ENCODE assay signal across 12 cellular contexts in genomic region chr10:13991353-13991752, GRCh38.
A peak's percentile ranks its signal among the peaks of the same experiment; 100 is the strongest.
DNase-seq lines count a peak whose midpoint lies in the region; ATAC-seq and TF ChIP-seq lines count a peak whose summit lies in the region.
"Had no signal": no experiment of that assay in that cellular context is flagged by ENCODE, and none has a peak within 500 bp of the region (broad histone marks: within the 10 kb centered on the region; RNA-seq: fewer than 3 reads in every experiment).

No MANE protein-coding gene starts in this region.

- no peak overlapping the region for H3K4ac ChIP-seq in H9 (ENCODE audit: low read depth, low read length)

- H3K9me3 Mint-ChIP-seq in H9, result no peaks in the 10 kb centered on the region; a peak in 2 of 5 replicates
- H3K9me3 Mint-ChIP-seq: natural killer cell treated with Interleukin-12 subunit alpha and Interleukin-12 subunit beta and Interleukin-15 and Interleukin-18, amount 100 ng/mL, for 72 hours had no signal

- H3K9me2 ChIP-seq in hepatocyte (replicated peaks; ENCODE audit: insufficient read depth), result no peaks in the 10 kb centered on the region

- no peaks in the 10 kb centered on the region for H3K27me3 ChIP-seq in H9 (ENCODE audit: insufficient read depth, low read length)
- H3K27me3 ChIP-seq in brain microvascular endothelial cell (replicated peaks), result no peaks in the 10 kb centered on the region
- H3K27me3 ChIP-seq in hepatocyte, result no peaks in the 10 kb centered on the region
- no peaks in the 10 kb centered on the region for H3K27me3 ChIP-seq in skeletal muscle satellite cell (ENCODE audit: control insufficient read depth, insufficient read depth, low read length)
- H3K27me3 ChIP-seq: BE2C had no signal

- H3K27ac ChIP-seq in H9 (ENCODE audit: insufficient read length, low read depth, low read length), result no peak overlapping the region
- H3K27ac ChIP-seq in brain microvascular endothelial cell, result peak overlapping the region; percentile 60
- H3K27ac ChIP-seq in hepatocyte, result peak overlapping the region; percentile 12

- no peak overlapping the region for H2AFZ ChIP-seq in H9 (ENCODE audit: low read length)
- H2AFZ ChIP-seq in hepatocyte, result no peak overlapping the region

- in situ Hi-C loops in brain microvascular endothelial cell (cut with HindIII; ENCODE audit: low pct_ligation_motif_present, low sequenced_read_pairs), result no loop called here

- WGBS in H9 (ENCODE audit: extremely low coverage, insufficient read length, low lambda C conversion rate), result no CpG with 5 or more reads among the region's 5 CpGs
- 84% methylated on average over 5 of the region's 5 CpGs for WGBS in hepatocyte (ENCODE audit: low lambda C conversion rate, missing lambda C conversion rate)

- DNase-seq in H9, result no peak
- no peak for DNase-seq in brain microvascular endothelial cell
- no peak for DNase-seq in hepatocyte (ENCODE audit: low spot score)
- no peak for DNase-seq in HK-2 (ENCODE audit: unreplicated experiment)
- no peak for DNase-seq in stimulated activated naive CD4-positive, alpha-beta T cell (lab: John Stamatoyannopoulos, UW)
- no peak for DNase-seq in T-helper 17 cell
- DNase-seq: activated gamma-delta T cell treated with Interleukin-2 at 50 U/mL for 16 hours, BE2C had no signal

- H2BK15ac ChIP-seq in H9 (ENCODE audit: low read depth, low read length), result no peak overlapping the region

- H3K27ac Mint-ChIP-seq in H9, result 0 out of 7 replicates have a peak overlapping the region, but pooled peaks of 1 of the 3 experiments have one; percentile 74
- no peak overlapping the region for H3K27ac Mint-ChIP-seq in T-helper 17 cell
- H3K27ac Mint-ChIP-seq: natural killer cell treated with Interleukin-12 subunit alpha and Interleukin-12 subunit beta and Interleukin-15 and Interleukin-18, amount 100 ng/mL, for 72 hours had no signal

- no peak overlapping the region for H4K8ac ChIP-seq in H9 (replicated peaks; ENCODE audit: insufficient read length, low read depth, low read length)

- ATAC-seq in GM19035 (IDR thresholded peaks at IDR 0.05; ENCODE audit: unreplicated experiment) (no peak), T-helper 17 cell (no peak)
- ATAC-seq: esophagus mucosa; natural killer cell treated with Interleukin-12 subunit alpha and Interleukin-12 subunit beta and Interleukin-15 and Interleukin-18, amount 100 ng/mL, for 72 hours had no signal

- H3K27me3 Mint-ChIP-seq in H9 (ENCODE audit: low read depth), result no peaks in the 10 kb centered on the region; the same call in 1 of the 2 replicates
- no peaks in the 10 kb centered on the region for H3K27me3 Mint-ChIP-seq in T-helper 17 cell

- H3K79me2 ChIP-seq in H9 (ENCODE audit: insufficient read depth, low read length) (no peaks in the 10 kb centered on the region), hepatocyte (no peaks in the 10 kb centered on the region)

- H3K4me2 ChIP-seq in H9 (ENCODE audit: insufficient read depth, insufficient read length, low read length), result no peak overlapping the region
- peak overlapping the region; percentile 44 for H3K4me2 ChIP-seq in hepatocyte
- peak overlapping the region; percentile 65 for H3K4me2 ChIP-seq in skeletal muscle satellite cell (ENCODE audit: low read length)

- no peak overlapping the region for H2BK20ac ChIP-seq in H9 (ENCODE audit: low read depth, low read length, poor library complexity, severe bottlenecking)

- H3K9me3 ChIP-seq in H9 (ENCODE audit: control insufficient read depth, low read depth, low read length) (no peaks in the 10 kb centered on the region), hepatocyte (ENCODE audit: low read depth) (no peaks in the 10 kb centered on the region), skeletal muscle satellite cell (replicated peaks; ENCODE audit: low read length) (no peaks in the 10 kb centered on the region), T-helper 17 cell (ENCODE audit: control insufficient read depth, low read length, poor library complexity, severe bottlenecking) (no peaks in the 10 kb centered on the region)
- H3K9me3 ChIP-seq: BE2C had no signal

- H2BK120ac ChIP-seq in H9 (ENCODE audit: low read depth, low read length, poor library complexity, severe bottlenecking), result no peak overlapping the region

- no peak overlapping the region for H3K23ac ChIP-seq in H9 (ENCODE audit: insufficient read length, low read depth, low read length)

- no peaks in the 10 kb centered on the region for H3K36me3 ChIP-seq in brain microvascular endothelial cell (replicated peaks)
- H3K36me3 ChIP-seq in hepatocyte (replicated peaks; ENCODE audit: insufficient read depth, low read depth), result no peaks in the 10 kb centered on the region
- no peaks in the 10 kb centered on the region for H3K36me3 ChIP-seq in skeletal muscle satellite cell (ENCODE audit: insufficient read depth, low read length)
- H3K36me3 ChIP-seq: BE2C had no signal

- H3K23me2 ChIP-seq in H9 (ENCODE audit: insufficient read length, low read depth, low read length, poor library complexity, severe bottlenecking), result no peaks in the 10 kb centered on the region

- H3K14ac ChIP-seq in H9 (ENCODE audit: insufficient read depth, low read length), result no peak overlapping the region

- no peak overlapping the region for H3T11ph ChIP-seq in H9 (ENCODE audit: low read length)

- H3K9ac ChIP-seq in H9 (ENCODE audit: extremely low read depth, insufficient read length, low read length) (no peak overlapping the region), skeletal muscle satellite cell (ENCODE audit: low read depth, low read length) (peak overlapping the region; percentile 56)

- no peak overlapping the region for H4K5ac ChIP-seq in H9 (ENCODE audit: insufficient read length, low read depth, low read length)

- H3K18ac ChIP-seq in H9 (ENCODE audit: insufficient read length, low read depth, low read length), result no peak overlapping the region

- H3K56ac ChIP-seq in H9 (ENCODE audit: insufficient read length, low read depth, low read length), result no peak overlapping the region

- no peaks in the 10 kb centered on the region for H3K79me1 ChIP-seq in H9 (ENCODE audit: insufficient read depth, low read depth, low read length, poor library complexity, severe bottlenecking)

- H3K36me3 Mint-ChIP-seq in H9 (ENCODE audit: insufficient read depth in 1 of 3, low read depth in 3 of 3), result no peaks in the 10 kb centered on the region
- H3K36me3 Mint-ChIP-seq in T-helper 17 cell (ENCODE audit: low read depth), result no peaks in the 10 kb centered on the region
- H3K36me3 Mint-ChIP-seq: natural killer cell treated with Interleukin-12 subunit alpha and Interleukin-12 subunit beta and Interleukin-15 and Interleukin-18, amount 100 ng/mL, for 72 hours had no signal

- TF ChIP-seq CTCF in H9 (conservative IDR thresholded peaks at IDR 0.05), result peak; percentile 28; the same call in 1 of the 3 replicates
- TF ChIP-seq CTCF in brain microvascular endothelial cell (IDR thresholded peaks at IDR 0.05; ENCODE audit: low read depth, low read length, missing control alignments), result peak; percentile 38
- TF ChIP-seq CTCF in hepatocyte (IDR thresholded peaks at IDR 0.05; ENCODE audit: poor library complexity), result no peak

- H4K91ac ChIP-seq in H9 (ENCODE audit: insufficient read length, low read depth, low read length), result no peak overlapping the region

- peaks cover 17 to 30% of the 10 kb centered on the region in 2 experiments for H3K4me1 Mint-ChIP-seq in H9
- H3K4me1 Mint-ChIP-seq in T-helper 17 cell, result peaks cover 33% of the 10 kb centered on the region

- no peak overlapping the region for H2AK5ac ChIP-seq in H9 (ENCODE audit: insufficient read length, low read length)

- no peak overlapping the region for H2BK12ac ChIP-seq in H9 (ENCODE audit: insufficient read length, low read depth, low read length)

- no peak overlapping the region for H2BK5ac ChIP-seq in H9 (ENCODE audit: insufficient read length, low read length)

- no peaks in the 10 kb centered on the region for H4K20me1 ChIP-seq in H9 (ENCODE audit: control insufficient read depth, insufficient read depth, insufficient read length)
- no peaks in the 10 kb centered on the region for H4K20me1 ChIP-seq in hepatocyte (ENCODE audit: insufficient read depth, poor library complexity, severe bottlenecking)

- no peaks in the 10 kb centered on the region for H3K4me1 ChIP-seq in H9 (ENCODE audit: insufficient read depth, low read length)
- peaks cover 13% of the 10 kb centered on the region for H3K4me1 ChIP-seq in hepatocyte (ENCODE audit: insufficient read depth)
- peaks cover 39% of the 10 kb centered on the region for H3K4me1 ChIP-seq in skeletal muscle satellite cell (ENCODE audit: control insufficient read depth, insufficient read depth, low read length)
- H3K4me1 ChIP-seq: BE2C had no signal

- H3K4me3 Mint-ChIP-seq in H9, result no peak overlapping the region
- H3K4me3 Mint-ChIP-seq in T-helper 17 cell, result no peak overlapping the region
- H3K4me3 Mint-ChIP-seq: natural killer cell treated with Interleukin-12 subunit alpha and Interleukin-12 subunit beta and Interleukin-15 and Interleukin-18, amount 100 ng/mL, for 72 hours had no signal

- no peak overlapping the region for H3K4me3 ChIP-seq in brain microvascular endothelial cell (ENCODE audit: low read depth, low read length)
- no peak overlapping the region for H3K4me3 ChIP-seq in hepatocyte
- H3K4me3 ChIP-seq in skeletal muscle satellite cell (ENCODE audit: low read length), result peak overlapping the region; percentile 43
